13 cellular contexts compared by ENCODE assay signal in genomic region chr5:170745481-170746061, GRCh38. TPM values are rescaled to one million over a fixed set of nuclear protein-coding genes. Genes with fewer than 3 reads are reported as not detected.
DNase-seq lines count a peak whose midpoint lies in the region; ATAC-seq and TF ChIP-seq lines count a peak whose summit lies in the region.
"Had no signal": no experiment of that assay in that cellular context is flagged by ENCODE, and none has a peak within 500 bp of the region (broad histone marks: within the 10 kb centered on the region; RNA-seq: fewer than 3 reads in every experiment).

No MANE protein-coding gene starts in this region.

- H3K4me3 ChIP-seq in thyroid gland (replicated peaks in 1 of 3) = no peak overlapping the region

- ATAC-seq in natural killer cell = no peak
- ATAC-seq: stimulated activated naive CD8-positive, alpha-beta T cell treated with anti-CD3 and anti-CD28 coated beads, Interleukin-15, Interleukin-2, amounts not matched to agents 100 U/mL and 50 U/mL, for 24 hours had no signal

- H3K4me3 Mint-ChIP-seq in chondrocyte (ENCODE audit: unreplicated experiment) = peak overlapping the region; percentile 12
- H3K4me3 Mint-ChIP-seq in natural killer cell = no peak overlapping the region

- intact Hi-C loops in thyroid gland (cut with DNase I) (loop anchor here (2.0 kb wide), 1 partner anchor 45 kb away; no protein-coding TSS in a partner anchor), natural killer cell (cut with micrococcal nuclease) (no loop called here)

- DNase-seq in NCI-H2107 treated with DMSO at 0.1 percent for 48 hours (lab: John Stamatoyannopoulos, UW; ENCODE audit: unreplicated experiment) (peak; percentile 29), NCI-H2107 (lab: John Stamatoyannopoulos, UW) (no peak), chondrocyte (ENCODE audit: low spot score) (peak; percentile 79), kidney glomerular epithelial cell (lab: John Stamatoyannopoulos, UW) (peak; percentile 61), thyroid gland (peak; percentile 52 to 65), GDM1 (lab: John Stamatoyannopoulos, UW) (no peak), SW 1271 (lab: John Stamatoyannopoulos, UW) (no peak), natural killer cell (no peak)
- DNase-seq: activated CD4-positive, alpha-beta T cell treated with anti-CD3 and anti-CD28 coated beads for 1 hour; central memory CD4-positive, alpha-beta T cell; NCI-H2227 treated with DMSO at 0.1 percent for 48 hours; stimulated activated naive CD8-positive, alpha-beta T cell treated with anti-CD3 and anti-CD28 coated beads, Interleukin-15, Interleukin-2, amounts not matched to agents 100 U/mL and 50 U/mL, for 24 hours had no signal

- 26 to 41% methylated on average over 6 to 11 of the region's 11 CpGs for WGBS in thyroid gland, 2 donors

- H3K4me1 Mint-ChIP-seq in chondrocyte (ENCODE audit: low read depth) (peaks cover 28% of the 10 kb centered on the region), natural killer cell (peaks cover 0 to 6% of the 10 kb centered on the region in 2 donors)

- no peaks in the 10 kb centered on the region for H3K36me3 Mint-ChIP-seq in chondrocyte (ENCODE audit: low read depth)
- no peaks in the 10 kb centered on the region for H3K36me3 Mint-ChIP-seq in natural killer cell

- no peaks in the 10 kb centered on the region for H3K36me3 ChIP-seq in thyroid gland
- H3K36me3 ChIP-seq: neutrophil had no signal

- no peaks in the 10 kb centered on the region for H3K9me3 ChIP-seq in thyroid gland
- H3K9me3 ChIP-seq: neutrophil had no signal

- no peak for TF ChIP-seq CTCF in chondrocyte (IDR thresholded peaks at IDR 0.05)
- no peak for TF ChIP-seq CTCF in thyroid gland (IDR thresholded peaks at IDR 0.05)
- TF ChIP-seq CTCF in natural killer cell (IDR thresholded peaks at IDR 0.05) = no peak

- peaks cover 2% of the 10 kb centered on the region for H3K27me3 Mint-ChIP-seq in chondrocyte (ENCODE audit: low read depth)
- H3K27me3 Mint-ChIP-seq in natural killer cell (ENCODE audit: low read depth in 2 of 2) = peaks cover 14 to 29% of the 10 kb centered on the region in 2 donors

- peaks cover 21 to 37% of the 10 kb centered on the region in 2 donors for H3K4me1 ChIP-seq in thyroid gland

- H3K27ac ChIP-seq in thyroid gland = peak overlapping the region in 2 of 3 donors; percentile 25 to 56
- H3K27ac ChIP-seq: neutrophil had no signal

- H3K9me3 Mint-ChIP-seq in chondrocyte (ENCODE audit: low read depth) = no peaks in the 10 kb centered on the region
- no peaks in the 10 kb centered on the region for H3K9me3 Mint-ChIP-seq in natural killer cell

- H3K27ac Mint-ChIP-seq in chondrocyte (ENCODE audit: unreplicated experiment) = peak overlapping the region; percentile 65
- H3K27ac Mint-ChIP-seq in natural killer cell = no peak overlapping the region

- no peaks in the 10 kb centered on the region for H3K27me3 ChIP-seq in thyroid gland

- no peak for TF ChIP-seq POLR2A in thyroid gland (IDR thresholded peaks at IDR 0.05)

RNA-seq across cellular contexts. Expression of gene GABRP, which starts 38.0 kb away (rescaled TPM):
- total RNA-seq in chondrocyte (not detected in 3 replicates), thyroid gland (not detected), natural killer cell (not detected)

Comparison
In these comparisons a context has a peak if more than half of its experiments do, and no peak if none do; other contexts are left out.
1. DNase-seq: peak in NCI-H2107 treated with DMSO at 0.1 percent for 48 hours (single experiment), chondrocyte (single experiment), kidney glomerular epithelial cell (single experiment) and thyroid gland (2 of 2); none in NCI-H2107 (single experiment), GDM1 (single experiment), SW 1271 (0 of 2) and natural killer cell (single experiment).